ENCODE assay signal across 27 cellular contexts in genomic region chr11:59813364-59813763, GRCh38. TPM values are rescaled to one million over a fixed set of nuclear protein-coding genes. Genes with fewer than 3 reads are reported as not detected.
"Had no signal": no experiment of that assay in that cellular context is flagged by ENCODE, and none has a peak within 500 bp of the region (broad histone marks: within the 10 kb centered on the region; RNA-seq: fewer than 3 reads in every experiment).

No MANE protein-coding gene starts in this region.

- H3K4me3 Mint-ChIP-seq: nephron progenitor cell had no signal

- H3K27me3 ChIP-seq: esophagus muscularis mucosa, gastrocnemius medialis, heart right ventricle, testis had no signal

- H3K9me3 ChIP-seq: esophagus muscularis mucosa, gastrocnemius medialis, heart right ventricle, testis, tibial nerve had no signal

- H3K27me3 Mint-ChIP-seq: effector memory CD8-positive, alpha-beta T cell; stimulated activated naive B cell treated with anti-CD40 and anti-IgM and Interleukin-4, amounts not matched to agents 10 μg/mL and 1 μg/mL and 100 μg/mL, for 72 hours; stimulated activated naive CD8-positive, alpha-beta T cell treated with anti-CD3 and anti-CD28 coated beads, Interleukin-15, amount 100 ng/mL, for 72 hours had no signal

- ATAC-seq: effector memory CD8-positive, alpha-beta T cell; gastrocnemius medialis; heart right ventricle; naive thymus-derived CD4-positive, alpha-beta T cell; sciatic nerve; stimulated activated naive B cell treated with anti-CD40 and anti-IgM and Interleukin-4, amounts not matched to agents 10 μg/mL and 1 μg/mL and 100 μg/mL, for 72 hours; stimulated activated naive CD8-positive, alpha-beta T cell treated with anti-CD3 and anti-CD28 coated beads, Interleukin-15, amount 100 ng/mL, for 72 hours had no signal

- DNase-seq: effector memory CD8-positive, alpha-beta T cell; gastrocnemius medialis; heart right ventricle; hypothalamus; kidney glomerular epithelial cell; naive thymus-derived CD4-positive, alpha-beta T cell; nephron progenitor cell; posterior cingulate gyrus; stimulated activated CD4-positive, alpha-beta T cell treated with anti-CD3 and anti-CD28 coated beads, Interleukin-2, amount 100 ng/mL, for 24 hours; stimulated activated CD4-positive, alpha-beta T cell treated with anti-CD3 and anti-CD28 coated beads, Interleukin-4, amount 100 ng/mL, for 4 hours; stimulated activated naive B cell treated with anti-CD40 and anti-IgM and Interleukin-4, amounts not matched to agents 10 μg/mL and 1 μg/mL and 100 μg/mL, for 72 hours; stimulated activated naive CD8-positive, alpha-beta T cell treated with anti-CD3 and anti-CD28 coated beads, Interleukin-15, amount 100 ng/mL, for 72 hours had no signal

- H3K9me3 Mint-ChIP-seq: effector memory CD8-positive, alpha-beta T cell; nephron progenitor cell; stimulated activated naive B cell treated with anti-CD40 and anti-IgM and Interleukin-4, amounts not matched to agents 10 μg/mL and 1 μg/mL and 100 μg/mL, for 72 hours had no signal

- H3K4me3 ChIP-seq: esophagus muscularis mucosa, gastrocnemius medialis, heart right ventricle, tibial nerve had no signal

- H3K36me3 ChIP-seq: gastrocnemius medialis had no signal

- H3K27ac Mint-ChIP-seq: nephron progenitor cell; stimulated activated naive B cell treated with anti-CD40 and anti-IgM and Interleukin-4, amounts not matched to agents 10 μg/mL and 1 μg/mL and 100 μg/mL, for 72 hours; stimulated activated naive CD8-positive, alpha-beta T cell treated with anti-CD3 and anti-CD28 coated beads, Interleukin-15, amount 100 ng/mL, for 72 hours had no signal

- H3K27ac ChIP-seq: epithelial cell of prostate, esophagus muscularis mucosa, gastrocnemius medialis, heart right ventricle, testis, tibial nerve had no signal

RNA-seq across cellular contexts. Expression of gene CBLIF, which starts 31.9 kb away (rescaled TPM):
- total RNA-seq: esophagus muscularis mucosa; fibroblast of villous mesenchyme; gastrocnemius medialis; heart right ventricle; liver; lung microvascular endothelial cell; mesenteric fat pad; mononuclear cell; naive thymus-derived CD4-positive, alpha-beta T cell; osteocyte; pulmonary artery endothelial cell; sciatic nerve; skeletal muscle tissue; subcutaneous adipose tissue; tibial nerve; ureter had no signal
- polyA plus RNA-seq: heart right ventricle; liver; naive thymus-derived CD4-positive, alpha-beta T cell had no signal

RNA-seq across cellular contexts. Expression of gene TCN1, which starts 52.9 kb away (rescaled TPM):
- total RNA-seq: fibroblast of villous mesenchyme, gastrocnemius medialis, lung microvascular endothelial cell, mesenteric fat pad, osteocyte, pulmonary artery endothelial cell, tibial nerve had no signal
- polyA plus RNA-seq: naive thymus-derived CD4-positive, alpha-beta T cell had no signal
